15 cellular contexts compared by ENCODE assay signal in genomic region chr6:32840604-32841246, GRCh38. TPM values are rescaled to one million over a fixed set of nuclear protein-coding genes. Genes with fewer than 3 reads are reported as not detected.
DNase-seq lines count a peak whose midpoint lies in the region; ATAC-seq and TF ChIP-seq lines count a peak whose summit lies in the region.
"Had no signal": no experiment of that assay in that cellular context is flagged by ENCODE, and none has a peak within 500 bp of the region (broad histone marks: within the 10 kb centered on the region; RNA-seq: fewer than 3 reads in every experiment).

No MANE protein-coding gene starts in this region.

- no peak for TF ChIP-seq CTCF in neural crest cell (conservative IDR thresholded peaks at IDR 0.05)

- peak overlapping the region; percentile 96 to 100 (median 100) for H3K27ac Mint-ChIP-seq in CD8-positive, alpha-beta memory T cell
- H3K27ac Mint-ChIP-seq in activated T-helper 17 cell treated with anti-CD3 and anti-CD28 coated beads, Interleukin-2, amount 50 U/mL, for 72 hours: peak overlapping the region; percentile 100
- no peak overlapping the region for H3K27ac Mint-ChIP-seq in neural crest cell (ENCODE audit: unreplicated experiment)

- ATAC-seq in activated T-helper 17 cell treated with anti-CD3 and anti-CD28 coated beads, Interleukin-2, amount 50 U/mL, for 72 hours (replicated peaks): peak; percentile 4
- ATAC-seq in GM21619 (IDR thresholded peaks at IDR 0.05; ENCODE audit: unreplicated experiment) (no peak), GM18498 (IDR thresholded peaks at IDR 0.05; ENCODE audit: unreplicated experiment) (no peak)

- no peaks in the 10 kb centered on the region for H3K27me3 ChIP-seq in CD8-positive, alpha-beta memory T cell (ENCODE audit: insufficient read depth, low read length, poor library complexity, severe bottlenecking)

- no peaks in the 10 kb centered on the region for H3K9me3 Mint-ChIP-seq in CD8-positive, alpha-beta memory T cell
- no peaks in the 10 kb centered on the region for H3K9me3 Mint-ChIP-seq in activated T-helper 17 cell treated with anti-CD3 and anti-CD28 coated beads, Interleukin-2, amount 50 U/mL, for 72 hours
- no peaks in the 10 kb centered on the region for H3K9me3 Mint-ChIP-seq in neural crest cell

- peak; percentile 49 for TF ChIP-seq POLR2A in GM18951 (IDR thresholded peaks at IDR 0.05; ENCODE audit: extremely low read depth, insufficient read depth, insufficient read length)

- peaks cover 25 to 83% (median 30%) of the 10 kb centered on the region in 3 donors for H3K36me3 Mint-ChIP-seq in CD8-positive, alpha-beta memory T cell
- H3K36me3 Mint-ChIP-seq in activated T-helper 17 cell treated with anti-CD3 and anti-CD28 coated beads, Interleukin-2, amount 50 U/mL, for 72 hours (ENCODE audit: low read depth): peaks cover 81% of the 10 kb centered on the region
- peaks cover 4% of the 10 kb centered on the region for H3K36me3 Mint-ChIP-seq in neural crest cell (ENCODE audit: low read depth)

- peaks cover 72% of the 10 kb centered on the region for H3K4me1 ChIP-seq in CD8-positive, alpha-beta memory T cell (ENCODE audit: insufficient read depth, low read length)

- H3K4me3 ChIP-seq in CD8-positive, alpha-beta memory T cell (ENCODE audit: low read length): no peak overlapping the region

- POLR2A ChIA-PET in CD8-positive, alpha-beta memory T cell (lab: Charles Lee): interaction anchor here (3.9 to 10.1 kb wide), 2 partner anchors 14 to 132 kb away, joined by 38 to 350 read pairs; partner anchors contain the start of genes PSMB9 and TAP1

- H3K27me3 Mint-ChIP-seq in CD8-positive, alpha-beta memory T cell: peaks cover 0 to 3% of the 10 kb centered on the region in 2 donors
- no peaks in the 10 kb centered on the region for H3K27me3 Mint-ChIP-seq in activated T-helper 17 cell treated with anti-CD3 and anti-CD28 coated beads, Interleukin-2, amount 50 U/mL, for 72 hours
- H3K27me3 Mint-ChIP-seq in neural crest cell (ENCODE audit: low read depth): peaks cover 54% of the 10 kb centered on the region

- H3K9me3 ChIP-seq in CD8-positive, alpha-beta memory T cell (ENCODE audit: low read length): no peaks in the 10 kb centered on the region

- CTCF ChIA-PET in CD8-positive, alpha-beta memory T cell (lab: Charles Lee): interaction anchor here (0.9 to 10.6 kb wide), 4 partner anchors 16 to 144 kb away, joined by 3 to 295 read pairs (median 98); partner anchors contain the start of genes PSMB9 and TAP1

- H3K36me3 ChIP-seq in CD8-positive, alpha-beta memory T cell (ENCODE audit: insufficient read depth, low read length): peaks cover 34% of the 10 kb centered on the region

- peaks cover 66 to 74% (median 73%) of the 10 kb centered on the region in 3 donors for H3K4me1 Mint-ChIP-seq in CD8-positive, alpha-beta memory T cell
- peaks cover 37% of the 10 kb centered on the region for H3K4me1 Mint-ChIP-seq in activated T-helper 17 cell treated with anti-CD3 and anti-CD28 coated beads, Interleukin-2, amount 50 U/mL, for 72 hours
- peaks cover 25% of the 10 kb centered on the region for H3K4me1 Mint-ChIP-seq in neural crest cell

- peak in 2 of 5 donors; percentile 28 to 54 for DNase-seq in CD8-positive, alpha-beta memory T cell
- DNase-seq in neural crest cell (ENCODE audit: low read depth, low spot score) (no peak), Ammon's horn (ENCODE audit: low spot score) (no peak), NCI-H2227 treated with DMSO at 0.1 percent for 48 hours (lab: John Stamatoyannopoulos, UW) (no peak)
- DNase-seq: amniotic stem cell, foreskin melanocyte, NCI-H226 had no signal

- in situ Hi-C loops in GM18951 (cut with MboI; ENCODE audit: low sequenced_read_pairs, unreplicated experiment): no loop called here

- peak overlapping the region; percentile 78 to 99 (median 97) for H3K4me3 Mint-ChIP-seq in CD8-positive, alpha-beta memory T cell
- H3K4me3 Mint-ChIP-seq in activated T-helper 17 cell treated with anti-CD3 and anti-CD28 coated beads, Interleukin-2, amount 50 U/mL, for 72 hours: peak overlapping the region; percentile 95
- H3K4me3 Mint-ChIP-seq in neural crest cell: peak overlapping the region; percentile 54

- H3K27ac ChIP-seq in CD8-positive, alpha-beta memory T cell (ENCODE audit: low read depth, low read length): peak overlapping the region; percentile 1
- H3K27ac ChIP-seq: VCaP had no signal

RNA-seq across cellular contexts. Expression of gene TAP2, which starts 2.2 kb away (rescaled TPM):
- total RNA-seq in CD8-positive, alpha-beta memory T cell: 100 to 1,000 TPM; 221 to 228 TPM
- 35.8 TPM for polyA plus RNA-seq in CD8-positive, alpha-beta memory T cell
- 100 to 1,000 TPM in 1 of 2 donors, 10 to 100 TPM in 1; 94.0 to 169 TPM for total RNA-seq in activated T-helper 17 cell treated with anti-CD3 and anti-CD28 coated beads, Interleukin-2, amount 50 U/mL, for 72 hours
- total RNA-seq in neural crest cell: 18.0 and 18.2 TPM in 2 replicates

RNA-seq across cellular contexts. Expression of gene PSMB8, which starts 3.1 kb away (rescaled TPM):
- 100 to 1,000 TPM; 311 to 326 TPM for total RNA-seq in CD8-positive, alpha-beta memory T cell
- 422 TPM for polyA plus RNA-seq in CD8-positive, alpha-beta memory T cell
- 100 to 1,000 TPM; 286 to 344 TPM for total RNA-seq in activated T-helper 17 cell treated with anti-CD3 and anti-CD28 coated beads, Interleukin-2, amount 50 U/mL, for 72 hours
- 1.1 and 1.7 TPM in 2 replicates for total RNA-seq in neural crest cell
- polyA plus RNA-seq: neural cell had no signal

RNA-seq across cellular contexts. Expression of gene TAP1, which starts 12.8 kb away (rescaled TPM):
- total RNA-seq in CD8-positive, alpha-beta memory T cell: 100 to 1,000 TPM; 394 to 407 TPM
- polyA plus RNA-seq in CD8-positive, alpha-beta memory T cell: 396 TPM
- total RNA-seq in activated T-helper 17 cell treated with anti-CD3 and anti-CD28 coated beads, Interleukin-2, amount 50 U/mL, for 72 hours: 100 to 1,000 TPM; 302 to 387 TPM
- total RNA-seq in neural crest cell: 2.7 and 2.8 TPM in 2 replicates
- polyA plus RNA-seq: neural cell had no signal

RNA-seq across cellular contexts. Expression of gene PSMB9, which starts 13.3 kb away (rescaled TPM):
- total RNA-seq in CD8-positive, alpha-beta memory T cell: 100 to 1,000 TPM; 245 to 255 TPM
- 597 TPM for polyA plus RNA-seq in CD8-positive, alpha-beta memory T cell
- 100 to 1,000 TPM; 203 to 215 TPM for total RNA-seq in activated T-helper 17 cell treated with anti-CD3 and anti-CD28 coated beads, Interleukin-2, amount 50 U/mL, for 72 hours
- not detected in 2 replicates for total RNA-seq in neural crest cell
- polyA plus RNA-seq: neural cell had no signal

RNA-seq across cellular contexts. Expression of gene HLA-DOB, which starts 23.9 kb away (rescaled TPM):
- under 1 TPM; 0.77 to 0.97 TPM for total RNA-seq in CD8-positive, alpha-beta memory T cell
- polyA plus RNA-seq in CD8-positive, alpha-beta memory T cell: 0.62 TPM
- 1 to 10 TPM; 2.8 to 4.2 TPM for total RNA-seq in activated T-helper 17 cell treated with anti-CD3 and anti-CD28 coated beads, Interleukin-2, amount 50 U/mL, for 72 hours
- 0.28 TPM in 1 of 2 replicates, not detected in the other for total RNA-seq in neural crest cell
- total RNA-seq: kidney epithelial cell, LHCN-M2 had no signal
- polyA plus RNA-seq: neural cell had no signal

Comparison
In these comparisons a context has a peak if more than half of its experiments do, and no peak if none do; other contexts are left out.
1. RNA of gene PSMB8, which starts 3.1 kb away (total RNA-seq): 286 to 344 TPM in activated T-helper 17 cell treated with anti-CD3 and anti-CD28 coated beads, Interleukin-2, amount 50 U/mL, for 72 hours and 311 to 326 TPM in CD8-positive, alpha-beta memory T cell; 1.1 to 1.7 TPM in neural crest cell; every median in the first group is over 100 times any median in the second.
2. RNA of gene TAP1, which starts 12.8 kb away (total RNA-seq): 394 to 407 TPM in CD8-positive, alpha-beta memory T cell and 302 to 387 TPM in activated T-helper 17 cell treated with anti-CD3 and anti-CD28 coated beads, Interleukin-2, amount 50 U/mL, for 72 hours; 2.7 to 2.8 TPM in neural crest cell; every median in the first group is over 10 times any median in the second.
3. Peak in every context shown above with its lines, with median percentiles within 50 percentile points of each other: H3K4me3 Mint-ChIP-seq.